10 cellular contexts compared by ENCODE assay signal in the genomic region with DNA sequence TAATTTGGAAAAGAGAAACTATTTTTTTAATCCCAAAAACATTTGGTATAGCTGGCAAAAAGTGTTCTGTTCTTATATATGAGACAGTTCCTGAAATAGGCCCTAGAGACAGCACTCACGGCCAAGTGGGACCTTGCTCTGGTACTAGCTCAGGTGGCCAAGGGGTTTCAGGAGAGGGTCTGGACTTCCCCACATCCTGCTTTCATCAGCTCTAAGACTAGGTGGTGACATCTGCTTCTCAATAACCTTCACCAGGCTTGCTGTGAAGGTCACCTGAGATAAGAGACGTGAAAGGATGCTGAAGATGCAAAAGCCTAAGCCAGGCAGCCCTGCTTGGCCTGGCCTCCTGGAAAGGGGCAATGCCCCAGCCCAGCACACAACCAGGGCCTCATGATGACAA. TPM values are rescaled to one million over a fixed set of nuclear protein-coding genes. Genes with fewer than 3 reads are reported as not detected.
"Had no signal": no experiment of that assay in that cellular context is flagged by ENCODE, and none has a peak within 500 bp of the region (broad histone marks: within the 10 kb centered on the region; RNA-seq: fewer than 3 reads in every experiment).

No MANE protein-coding gene starts in this region.

- DNase-seq: IMR-90, KBM-7, KG1 had no signal

- H3K9ac ChIP-seq: KMS-11 had no signal

- H3K27ac ChIP-seq: HL-60, KMS-11 had no signal

- FAIRE-seq: HepG2, HTR-8/SVneo had no signal

- H3K4me1 Mint-ChIP-seq: IgD-negative memory B cell had no signal

- H3K9me3 Mint-ChIP-seq: IgD-negative memory B cell had no signal

- ATAC-seq: HepG2 had no signal

- H3K27me3 Mint-ChIP-seq: IgD-negative memory B cell had no signal

- H3K4me3 Mint-ChIP-seq: IgD-negative memory B cell had no signal

- H3K4me2 ChIP-seq: KMS-11 had no signal

- H3K27ac Mint-ChIP-seq: IgD-negative memory B cell had no signal

RNA-seq across cellular contexts. Expression of a gene that starts 58.4 kb away (rescaled TPM):
- total RNA-seq: HepG2, HT-29, HT1080, IMR-90 had no signal
- polyA plus RNA-seq: HepG2, IMR-90 had no signal
